ENCODE assay signal across 22 cellular contexts in the genomic region with DNA sequence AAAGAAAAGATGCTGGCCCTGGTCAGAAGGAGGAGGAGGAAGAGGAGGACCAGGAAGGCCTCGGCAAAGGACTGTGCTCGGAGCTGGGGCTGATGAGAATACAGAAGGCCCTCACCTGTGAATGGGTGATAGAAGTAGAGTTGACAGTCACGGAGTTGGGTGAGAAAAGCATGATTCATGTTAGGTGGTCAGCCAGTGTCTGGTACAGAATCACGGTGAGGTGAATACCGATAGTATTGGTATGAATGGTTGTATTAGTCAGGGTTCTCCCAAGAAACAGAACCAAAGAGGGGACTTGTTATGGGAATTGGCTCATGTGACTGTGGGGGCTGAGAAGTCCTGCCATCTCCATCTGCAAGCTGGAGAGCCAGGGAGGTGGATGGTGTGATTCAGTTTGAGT. TPM values are rescaled to one million over a fixed set of nuclear protein-coding genes. Genes with fewer than 3 reads are reported as not detected.
DNase-seq lines count a peak whose midpoint lies in the region; TF ChIP-seq lines count a peak whose summit lies in the region.
"Had no signal": no experiment of that assay in that cellular context is flagged by ENCODE, and none has a peak within 500 bp of the region (broad histone marks: within the 10 kb centered on the region; RNA-seq: fewer than 3 reads in every experiment).

No MANE protein-coding gene starts in this region.

- H3K9ac ChIP-seq in GM23248 = no peak overlapping the region
- H3K9ac ChIP-seq: BLaER1 had no signal

- H3K4me1 Mint-ChIP-seq in activated naive CD4-positive, alpha-beta T cell treated with anti-CD3 and anti-CD28 coated beads, Interleukin-2, amount 50 U/mL, for 24 hours = peaks cover 34% of the 10 kb centered on the region
- peaks cover 17% of the 10 kb centered on the region for H3K4me1 Mint-ChIP-seq in activated naive CD4-positive, alpha-beta T cell treated with anti-CD3 and anti-CD28 coated beads, Interleukin-2, amount 10 ng/mL, durations not matched to agents 7 days and 5 days
- peaks cover 5 to 14% (median 11%) of the 10 kb centered on the region in 3 donors for H3K4me1 Mint-ChIP-seq in IgD-negative memory B cell
- H3K4me1 Mint-ChIP-seq in nephron = peaks cover 15% of the 10 kb centered on the region

- no peaks in the 10 kb centered on the region for H4K20me1 ChIP-seq in GM23248 (ENCODE audit: insufficient read depth)

- peaks cover 10% of the 10 kb centered on the region for H3K4me1 ChIP-seq in GM23248 (ENCODE audit: insufficient read depth)

- H2AFZ ChIP-seq in GM23248 = no peak overlapping the region
- H2AFZ ChIP-seq: PC-9 had no signal

- no peaks in the 10 kb centered on the region for H3K36me3 ChIP-seq in GM23248 (ENCODE audit: low read depth)
- H3K36me3 ChIP-seq: BLaER1 had no signal

- 0 out of 2 replicates have a peak overlapping the region, but pooled peaks have one; percentile 24 for H3K27ac ChIP-seq in GM23248
- H3K27ac ChIP-seq: BLaER1, PC-9 had no signal

- peaks cover 10% of the 10 kb centered on the region for H3F3A ChIP-seq in GM23248 (ENCODE audit: insufficient read depth)

- H3K4me2 ChIP-seq in GM23248 (ENCODE audit: unreplicated experiment) = no peak overlapping the region
- H3K4me2 ChIP-seq: BLaER1, PC-9 had no signal

- WGBS in GM23248 (ENCODE audit: low coverage in 1 of 2, low lambda C conversion rate in 2 of 2, missing lambda C conversion rate in 2 of 2), 2 experiments = 66 to 80% methylated on average over 5 of the region's 5 CpGs

- no peak for DNase-seq in activated naive CD4-positive, alpha-beta T cell treated with anti-CD3 and anti-CD28 coated beads, Interleukin-2, amount 10 ng/mL, durations not matched to agents 7 days and 5 days
- DNase-seq in GM23248 (peak; percentile 17), C1 segment of cervical spinal cord (lab: John Stamatoyannopoulos, UW) (no peak), HCEC 1CT (no peak), GDM1 (lab: John Stamatoyannopoulos, UW) (no peak)
- DNase-seq: Caco-2; CD4-positive, alpha-beta memory T cell; DMS 273 treated with DMSO at 0.1 percent for 48 hours; DMS79 treated with DMSO at 0.1 percent for 48 hours; GOT3; Karpas-422; MV-4-11; NCI-H1105 treated with DMSO at 0.1 percent for 48 hours; NCI-H2029 treated with DMSO at 0.1 percent for 48 hours; NCI-H226; NCI-H748 treated with DMSO at 0.1 percent for 48 hours; PC-9; RPMI8226 had no signal

- in situ Hi-C loops in GM23248 (cut with MboI) = no loop called here

- no peaks in the 10 kb centered on the region for H3K36me3 Mint-ChIP-seq in activated naive CD4-positive, alpha-beta T cell treated with anti-CD3 and anti-CD28 coated beads, Interleukin-2, amount 50 U/mL, for 24 hours
- H3K36me3 Mint-ChIP-seq in activated naive CD4-positive, alpha-beta T cell treated with anti-CD3 and anti-CD28 coated beads, Interleukin-2, amount 10 ng/mL, durations not matched to agents 7 days and 5 days = no peaks in the 10 kb centered on the region
- H3K36me3 Mint-ChIP-seq in IgD-negative memory B cell = no peaks in the 10 kb centered on the region
- no peaks in the 10 kb centered on the region for H3K36me3 Mint-ChIP-seq in nephron (ENCODE audit: low read depth)

- peak overlapping the region; percentile 30 for H3K27ac Mint-ChIP-seq in activated naive CD4-positive, alpha-beta T cell treated with anti-CD3 and anti-CD28 coated beads, Interleukin-2, amount 50 U/mL, for 24 hours
- H3K27ac Mint-ChIP-seq in activated naive CD4-positive, alpha-beta T cell treated with anti-CD3 and anti-CD28 coated beads, Interleukin-2, amount 10 ng/mL, durations not matched to agents 7 days and 5 days = no peak overlapping the region
- H3K27ac Mint-ChIP-seq in IgD-negative memory B cell = peak overlapping the region in 2 of 3 donors; percentile 53 to 57
- peak overlapping the region in 1 of 3 experiments; percentile 47 for H3K27ac Mint-ChIP-seq in nephron

- H3K27me3 Mint-ChIP-seq in activated naive CD4-positive, alpha-beta T cell treated with anti-CD3 and anti-CD28 coated beads, Interleukin-2, amount 50 U/mL, for 24 hours = no peaks in the 10 kb centered on the region
- no peaks in the 10 kb centered on the region for H3K27me3 Mint-ChIP-seq in activated naive CD4-positive, alpha-beta T cell treated with anti-CD3 and anti-CD28 coated beads, Interleukin-2, amount 10 ng/mL, durations not matched to agents 7 days and 5 days
- H3K27me3 Mint-ChIP-seq in IgD-negative memory B cell (no peaks in the 10 kb centered on the region), nephron (ENCODE audit: low read depth) (no peaks in the 10 kb centered on the region)
- H3K27me3 Mint-ChIP-seq: CD4-positive, alpha-beta memory T cell had no signal

- no peak overlapping the region for H3K4me3 Mint-ChIP-seq in activated naive CD4-positive, alpha-beta T cell treated with anti-CD3 and anti-CD28 coated beads, Interleukin-2, amount 50 U/mL, for 24 hours
- no peak overlapping the region for H3K4me3 Mint-ChIP-seq in activated naive CD4-positive, alpha-beta T cell treated with anti-CD3 and anti-CD28 coated beads, Interleukin-2, amount 10 ng/mL, durations not matched to agents 7 days and 5 days
- H3K4me3 Mint-ChIP-seq in IgD-negative memory B cell (no peak overlapping the region), nephron (peak overlapping the region in 2 of 3 experiments; percentile 20 to 32)

- CTCF ChIA-PET in activated naive CD4-positive, alpha-beta T cell treated with anti-CD3 and anti-CD28 coated beads, Interleukin-2, amount 10 ng/mL, durations not matched to agents 7 days and 5 days (lab: Charles Lee) = no interaction called here

- H3K9me2 ChIP-seq in GM23248 (ENCODE audit: insufficient read depth) = no peaks in the 10 kb centered on the region

- no peak for TF ChIP-seq CTCF in nephron (IDR thresholded peaks at IDR 0.05; ENCODE audit: unreplicated experiment in 3 of 3)

- no peaks in the 10 kb centered on the region for H3K9me3 Mint-ChIP-seq in activated naive CD4-positive, alpha-beta T cell treated with anti-CD3 and anti-CD28 coated beads, Interleukin-2, amount 50 U/mL, for 24 hours
- no peaks in the 10 kb centered on the region for H3K9me3 Mint-ChIP-seq in activated naive CD4-positive, alpha-beta T cell treated with anti-CD3 and anti-CD28 coated beads, Interleukin-2, amount 10 ng/mL, durations not matched to agents 7 days and 5 days
- no peaks in the 10 kb centered on the region for H3K9me3 Mint-ChIP-seq in IgD-negative memory B cell
- peaks cover 5% of the 10 kb centered on the region for H3K9me3 Mint-ChIP-seq in nephron
- H3K9me3 Mint-ChIP-seq: CD4-positive, alpha-beta memory T cell had no signal

- no peaks in the 10 kb centered on the region for H3K27me3 ChIP-seq in GM23248 (replicated peaks; ENCODE audit: insufficient read depth)

- peaks cover 65% of the 10 kb centered on the region for H3K79me2 ChIP-seq in GM23248 (ENCODE audit: insufficient read depth)

- no peaks in the 10 kb centered on the region for H3K9me3 ChIP-seq in GM23248 (ENCODE audit: low read depth)
- H3K9me3 ChIP-seq: BLaER1, Caco-2 had no signal

- H3K4me3 ChIP-seq in GM23248 = no peak overlapping the region
- H3K4me3 ChIP-seq: BLaER1, PC-9 had no signal

RNA-seq across cellular contexts. Expression of a gene that starts 32.5 kb away (rescaled TPM):
- total RNA-seq in GM23248 (2014; rRNA removed; shearing (Covaris generic)) = 17.4 and 67.5 TPM in 2 replicates
- polyA plus RNA-seq in GM23248 (2016; fragmentation: Nextera tagmentation; extraction: Ambion mirVana) = 19.8 and 31.7 TPM in 2 replicates
- polyA plus RNA-seq in IgD-negative memory B cell = 3.8 TPM

RNA-seq across cellular contexts. Expression of a gene that starts 57.7 kb away (rescaled TPM):
- total RNA-seq in GM23248 (2014; rRNA removed; shearing (Covaris generic)) = 0.86 and 2.7 TPM in 2 replicates
- polyA plus RNA-seq in GM23248 (2016; fragmentation: Nextera tagmentation; extraction: Ambion mirVana) (0.09 and 0.24 TPM in 2 replicates), IgD-negative memory B cell (not detected)
- total RNA-seq: CD4-positive, alpha-beta memory T cell had no signal
- polyA plus RNA-seq: CD4-positive, alpha-beta memory T cell had no signal

Comparison
In these comparisons a context has a peak if more than half of its experiments do, and no peak if none do; other contexts are left out.
1. H3K4me3 Mint-ChIP-seq: peak in nephron (2 of 3); none in activated naive CD4-positive, alpha-beta T cell treated with anti-CD3 and anti-CD28 coated beads, Interleukin-2, amount 50 U/mL, for 24 hours (single experiment), activated naive CD4-positive, alpha-beta T cell treated with anti-CD3 and anti-CD28 coated beads, Interleukin-2, amount 10 ng/mL, durations not matched to agents 7 days and 5 days (single experiment) and IgD-negative memory B cell (0 of 4).